In genomic region chr15:90205050-90205848, GRCh38 we compare ENCODE assay signal across 22 cellular contexts. TPM values are rescaled to one million over a fixed set of nuclear protein-coding genes. Genes with fewer than 3 reads are reported as not detected.
A peak's percentile ranks its signal among the peaks of the same experiment; 100 is the strongest.
DNase-seq lines count a peak whose midpoint lies in the region; ATAC-seq and TF ChIP-seq lines count a peak whose summit lies in the region.
"Had no signal": no experiment of that assay in that cellular context is flagged by ENCODE, and none has a peak within 500 bp of the region (broad histone marks: within the 10 kb centered on the region; RNA-seq: fewer than 3 reads in every experiment).

No MANE protein-coding gene starts in this region.

- no peak overlapping the region; a peak in 1 of 4 replicates for H3K27ac ChIP-seq in SK-N-SH (ENCODE audit: low read depth in 2 of 2, low read length in 1 of 2)
- peak overlapping the region; percentile 73 for H3K27ac ChIP-seq in OCI-LY1 (ENCODE audit: low read depth, low read length, poor library complexity, severe bottlenecking)
- H3K27ac ChIP-seq in esophagus squamous epithelium: peak overlapping the region in 3 of 4 donors; percentile 93 to 96 (median 96)
- H3K27ac ChIP-seq in smooth muscle cell (ENCODE audit: low read depth): no peak overlapping the region
- H3K27ac ChIP-seq: ascending aorta, suprapubic skin, VCaP had no signal

- H4K20me1 ChIP-seq in SK-N-SH (ENCODE audit: insufficient read depth): 0 out of 2 replicates have a peak, but pooled peaks cover 4% of the 10 kb centered on the region
- H4K20me1 ChIP-seq in OCI-LY1 (ENCODE audit: insufficient read depth, low read length): no peaks in the 10 kb centered on the region
- H4K20me1 ChIP-seq in smooth muscle cell (ENCODE audit: low read depth): peaks cover 69% of the 10 kb centered on the region

- H3K4me1 ChIP-seq in SK-N-SH (ENCODE audit: control insufficient read depth in 1 of 2, insufficient read depth in 2 of 2, low read depth in 1 of 2, low read length in 1 of 2): peaks cover 3 to 55% of the 10 kb centered on the region in 2 experiments; a peak in 3 of 4 replicates
- H3K4me1 ChIP-seq in OCI-LY1 (ENCODE audit: insufficient read depth, low read length, severe bottlenecking): peaks cover 68% of the 10 kb centered on the region
- peaks cover 43 to 95% (median 57%) of the 10 kb centered on the region in 3 donors for H3K4me1 ChIP-seq in esophagus squamous epithelium
- peaks cover 14% of the 10 kb centered on the region for H3K4me1 ChIP-seq in smooth muscle cell (ENCODE audit: low read depth)

- H3K27ac Mint-ChIP-seq in HFFc6: no peak overlapping the region
- H3K27ac Mint-ChIP-seq: activated CD4-positive, alpha-beta memory T cell treated with anti-CD3 and anti-CD28 coated beads for 36 hours; activated naive CD4-positive, alpha-beta T cell treated with anti-CD3 and anti-CD28 coated beads, Interleukin-2, amount 10 ng/mL, durations not matched to agents 7 days and 5 days had no signal

- no peak overlapping the region for H3K4me2 ChIP-seq in SK-N-SH
- peak overlapping the region; percentile 4; the same call in 1 of the 2 replicates for H3K4me2 ChIP-seq in OCI-LY1 (ENCODE audit: low read length)
- H3K4me2 ChIP-seq in smooth muscle cell: peak overlapping the region; percentile 17

- H3K27me3 Mint-ChIP-seq in HFFc6 (ENCODE audit: insufficient read depth): peaks cover 4% of the 10 kb centered on the region
- H3K27me3 Mint-ChIP-seq: activated CD4-positive, alpha-beta memory T cell treated with anti-CD3 and anti-CD28 coated beads for 36 hours had no signal

- H3K9me3 ChIP-seq in SK-N-SH (no peaks in the 10 kb centered on the region), OCI-LY1 (ENCODE audit: low read length) (no peaks in the 10 kb centered on the region), esophagus squamous epithelium (no peaks in the 10 kb centered on the region), smooth muscle cell (replicated peaks; ENCODE audit: low read depth) (no peaks in the 10 kb centered on the region)
- H3K9me3 ChIP-seq: ascending aorta, suprapubic skin, vagina had no signal

- no peak for TF ChIP-seq CTCF in SK-N-SH (IDR thresholded peaks at IDR 0.05)
- no peak for TF ChIP-seq CTCF in OCI-LY1 (IDR thresholded peaks at IDR 0.05; ENCODE audit: low read length)
- no peak for TF ChIP-seq CTCF in esophagus squamous epithelium (IDR thresholded peaks at IDR 0.05)
- no peak for TF ChIP-seq CTCF in smooth muscle cell (IDR thresholded peaks at IDR 0.05; ENCODE audit: borderline replicate concordance, insufficient read depth, poor library complexity, severe bottlenecking)
- TF ChIP-seq CTCF in HFFc6 (IDR thresholded peaks at IDR 0.05): no peak

- H3K9ac ChIP-seq in SK-N-SH (no peak overlapping the region), OCI-LY1 (ENCODE audit: low read length) (no peak overlapping the region; the same call in 1 of the 2 replicates), smooth muscle cell (ENCODE audit: low read depth) (no peak overlapping the region)

- no peaks in the 10 kb centered on the region for H3K27me3 ChIP-seq in SK-N-SH (ENCODE audit: insufficient read depth)
- no peaks in the 10 kb centered on the region for H3K27me3 ChIP-seq in OCI-LY1 (ENCODE audit: insufficient read depth, low read length)
- H3K27me3 ChIP-seq in esophagus squamous epithelium: no peaks in the 10 kb centered on the region
- H3K27me3 ChIP-seq in smooth muscle cell (ENCODE audit: low read depth): no peaks in the 10 kb centered on the region
- H3K27me3 ChIP-seq: ascending aorta, suprapubic skin, vagina had no signal

- H3K9me2 ChIP-seq in SK-N-SH: no peaks in the 10 kb centered on the region
- no peaks in the 10 kb centered on the region for H3K9me2 ChIP-seq in OCI-LY1 (ENCODE audit: low read depth, low read length)

- H3F3A ChIP-seq in SK-N-SH (replicated peaks; ENCODE audit: insufficient read depth) (peaks cover under 1% of the 10 kb centered on the region), OCI-LY1 (ENCODE audit: insufficient read depth, low read length) (no peaks in the 10 kb centered on the region), smooth muscle cell (ENCODE audit: low read depth) (peaks cover 14% of the 10 kb centered on the region)

- H3K4me3 ChIP-seq in SK-N-SH (ENCODE audit: low read depth in 2 of 2, low read length in 1 of 2) (no peak overlapping the region), OCI-LY1 (ENCODE audit: low read depth, low read length, poor library complexity, severe bottlenecking) (no peak overlapping the region), esophagus squamous epithelium (peak overlapping the region in 2 of 4 donors; percentile 72 to 74), smooth muscle cell (no peak overlapping the region)
- H3K4me3 ChIP-seq: ascending aorta, suprapubic skin, vagina had no signal

- H3K9me3 Mint-ChIP-seq in HFFc6: no peaks in the 10 kb centered on the region
- H3K9me3 Mint-ChIP-seq: activated CD4-positive, alpha-beta memory T cell treated with anti-CD3 and anti-CD28 coated beads for 36 hours; activated naive CD4-positive, alpha-beta T cell treated with anti-CD3 and anti-CD28 coated beads, Interleukin-2, amount 10 ng/mL, durations not matched to agents 7 days and 5 days had no signal

- no peak overlapping the region for H3K4me3 Mint-ChIP-seq in HFFc6
- H3K4me3 Mint-ChIP-seq: activated CD4-positive, alpha-beta memory T cell treated with anti-CD3 and anti-CD28 coated beads for 36 hours; activated naive CD4-positive, alpha-beta T cell treated with anti-CD3 and anti-CD28 coated beads, Interleukin-2, amount 10 ng/mL, durations not matched to agents 7 days and 5 days; CD14-positive monocyte had no signal

- WGBS in SK-N-SH (ENCODE audit: low lambda C conversion rate): 88% methylated on average over 6 of the region's 10 CpGs
- 33 to 53% methylated on average over 1 to 9 of the region's 10 CpGs for WGBS in esophagus squamous epithelium, 2 donors
- 84% methylated on average over 10 of the region's 10 CpGs for WGBS in smooth muscle cell (ENCODE audit: low lambda C conversion rate)

- H2AFZ ChIP-seq in SK-N-SH (ENCODE audit: low read depth) (no peak overlapping the region), OCI-LY1 (ENCODE audit: low read length) (no peak overlapping the region), smooth muscle cell (ENCODE audit: low read depth) (no peak overlapping the region)

- no peaks in the 10 kb centered on the region; the same call in 1 of the 2 replicates for H3K36me3 Mint-ChIP-seq in HFFc6 (ENCODE audit: low read depth)

- H3K4me1 Mint-ChIP-seq in HFFc6 (ENCODE audit: low read depth): peaks cover 6% of the 10 kb centered on the region

- TF ChIP-seq POLR2A in esophagus squamous epithelium (IDR thresholded peaks at IDR 0.05): no peak

- CTCF ChIA-PET in SK-N-SH (lab: Yijun Ruan, JAX): interaction anchor here (0.9 to 9.0 kb wide), 9 partner anchors 11 to 443 kb away, joined by 3 to 74 read pairs (median 4); partner anchors contain the start of genes AP3S2, CIB1 and GDPGP1

- DNase-seq in SK-N-SH: peak; percentile 9
- no peak for DNase-seq in esophagus squamous epithelium (lab: John Stamatoyannopoulos, UW)
- no peak for DNase-seq in smooth muscle cell (lab: John Stamatoyannopoulos, UW; ENCODE audit: unreplicated experiment)
- no peak for DNase-seq in SIG-M5 (lab: John Stamatoyannopoulos, UW)
- DNase-seq in NCI-H1694 (lab: John Stamatoyannopoulos, UW): no peak
- no peak for DNase-seq in HFFc6
- DNase-seq: activated CD4-positive, alpha-beta memory T cell treated with anti-CD3 and anti-CD28 coated beads for 36 hours; activated naive CD4-positive, alpha-beta T cell treated with anti-CD3 and anti-CD28 coated beads, Interleukin-2, amount 10 ng/mL, durations not matched to agents 7 days and 5 days; activated T-cell treated with anti-CD3 and anti-CD28 coated beads, Interleukin-2, amount 50 U/mL, for 1 hour; NCI-H1417 treated with DMSO at 0.1 percent for 48 hours; Right ventricle myocardium superior; T-helper 1 cell had no signal

- no peak for TF ChIP-seq RAD21 in SK-N-SH (IDR thresholded peaks at IDR 0.05; ENCODE audit: low read length)

- POLR2A ChIA-PET in SK-N-SH (lab: Yijun Ruan, JAX): interaction anchor here (1.1 to 1.5 kb wide), 2 partner anchors 10 to 13 kb away, joined by 3 to 7 read pairs; no protein-coding TSS in a partner anchor

- intact Hi-C loops in esophagus squamous epithelium (cut with DNase I): no loop called here

- no peak for ATAC-seq in SK-N-SH treated with all-trans-retinoic acid at 6 μM for 48 hours
- ATAC-seq: HepG2 had no signal

- H3K79me2 ChIP-seq in SK-N-SH (ENCODE audit: insufficient read depth): peaks cover 49% of the 10 kb centered on the region
- H3K79me2 ChIP-seq in OCI-LY1 (ENCODE audit: insufficient read depth, low read length): no peaks in the 10 kb centered on the region
- H3K79me2 ChIP-seq in smooth muscle cell (ENCODE audit: low read depth): peaks cover 74% of the 10 kb centered on the region

- H3K36me3 ChIP-seq in SK-N-SH (replicated peaks in 1 of 2; ENCODE audit: control insufficient read depth in 1 of 2, insufficient read depth in 2 of 2, low read length in 1 of 2) (peaks cover 3 to 11% of the 10 kb centered on the region in 2 experiments), OCI-LY1 (ENCODE audit: insufficient read depth, low read length) (peaks cover 12% of the 10 kb centered on the region; the same call in 1 of the 2 replicates), esophagus squamous epithelium (peaks cover 0 to 73% (median 12%) of the 10 kb centered on the region in 3 donors), smooth muscle cell (ENCODE audit: low read depth) (no peaks in the 10 kb centered on the region)
- H3K36me3 ChIP-seq: ascending aorta, vagina had no signal

- no peak for TF ChIP-seq EP300 in SK-N-SH (IDR thresholded peaks at IDR 0.05; ENCODE audit: borderline replicate concordance in 1 of 2, low read depth in 1 of 2, low read length in 1 of 2)

RNA-seq across cellular contexts. Expression of gene SEMA4B, which starts 4.1 kb away (rescaled TPM):
- polyA plus RNA-seq in SK-N-SH (2012; rRNA removed): 15.2 and 38.9 TPM in 2 replicates
- 16.4 and 18.3 TPM in 2 replicates for polyA plus RNA-seq in SK-N-SH (2012; cell fraction: cytosol; rRNA removed)
- 48.9 and 49.5 TPM in 2 replicates for polyA plus RNA-seq in SK-N-SH (2012; cell fraction: nucleus; rRNA removed)
- total RNA-seq in esophagus squamous epithelium: 100 to 1,000 TPM in 3 of 4 donors, 10 to 100 TPM in 1; 87.9 to 209 (median 136) TPM
- total RNA-seq in smooth muscle cell: 26.5 and 29.6 TPM in 2 replicates
- polyA plus RNA-seq in smooth muscle cell: 51.4 and 57.1 TPM in 2 replicates
- total RNA-seq in HFFc6 (2021; fragmentation: NEBNext Ultra II Directional; extraction: Animal tissue kit (Norgen Biotek cat#: 25700)): 1 to 10 TPM; 5.6 to 7.7 (median 7.2) TPM

RNA-seq across cellular contexts. Expression of gene CIB1, which starts 28.5 kb away (rescaled TPM):
- polyA plus RNA-seq in SK-N-SH (2012; rRNA removed) (74.7 and 87.9 TPM in 2 replicates), smooth muscle cell (110 and 132 TPM in 2 replicates)
- 52.7 and 60.3 TPM in 2 replicates for polyA plus RNA-seq in SK-N-SH (2012; cell fraction: cytosol; rRNA removed)
- 63.1 and 96.6 TPM in 2 replicates for polyA plus RNA-seq in SK-N-SH (2012; cell fraction: nucleus; rRNA removed)
- total RNA-seq in esophagus squamous epithelium (10 to 100 TPM; 44.2 to 58.9 (median 45.9) TPM), smooth muscle cell (33.9 and 37.3 TPM in 2 replicates)
- 10 to 100 TPM; 73.5 to 82.2 (median 76.9) TPM for total RNA-seq in HFFc6 (2021; fragmentation: NEBNext Ultra II Directional; extraction: Animal tissue kit (Norgen Biotek cat#: 25700))

RNA-seq across cellular contexts. Expression of gene GDPGP1, which starts 28.8 kb away (rescaled TPM):
- polyA plus RNA-seq in SK-N-SH (2012; rRNA removed) (2.2 and 2.4 TPM in 2 replicates), smooth muscle cell (0.21 and 1.2 TPM in 2 replicates)
- 0.93 and 2.1 TPM in 2 replicates for polyA plus RNA-seq in SK-N-SH (2012; cell fraction: cytosol; rRNA removed)
- 4.0 and 5.3 TPM in 2 replicates for polyA plus RNA-seq in SK-N-SH (2012; cell fraction: nucleus; rRNA removed)
- total RNA-seq in esophagus squamous epithelium (1 to 10 TPM; 4.7 to 8.4 (median 5.5) TPM), smooth muscle cell (0.09 and 0.40 TPM in 2 replicates)
- 1 to 10 TPM; 4.5 to 6.3 (median 5.2) TPM for total RNA-seq in HFFc6 (2021; fragmentation: NEBNext Ultra II Directional; extraction: Animal tissue kit (Norgen Biotek cat#: 25700))

RNA-seq across cellular contexts. Expression of gene TTLL13, which starts 44.1 kb away (rescaled TPM):
- polyA plus RNA-seq in SK-N-SH (2012; rRNA removed): 0.03 and 0.06 TPM in 2 replicates
- 0.01 TPM in 1 of 2 replicates, not detected in the other for polyA plus RNA-seq in SK-N-SH (2012; cell fraction: cytosol; rRNA removed)
- polyA plus RNA-seq in SK-N-SH (2012; cell fraction: nucleus; rRNA removed): 0.38 and 1.1 TPM in 2 replicates
- not detected for total RNA-seq in esophagus squamous epithelium
- 0.36 TPM in 1 of 2 replicates, not detected in the other for total RNA-seq in smooth muscle cell
- polyA plus RNA-seq in smooth muscle cell: 0.15 and 0.19 TPM in 2 replicates
- total RNA-seq in HFFc6 (2021; fragmentation: NEBNext Ultra II Directional; extraction: Animal tissue kit (Norgen Biotek cat#: 25700)): under 1 TPM in 2 of 6 experiments, not detected in 4; 0.07 to 0.14 TPM
- total RNA-seq: ascending aorta, chondrocyte, M059J, Right ventricle myocardium superior, vagina had no signal

Comparison
In these comparisons a context has a peak if more than half of its experiments do, and no peak if none do; other contexts are left out.
1. H3K27ac ChIP-seq: peak in OCI-LY1 (single experiment) and esophagus squamous epithelium (3 of 4); none in SK-N-SH (0 of 2) and smooth muscle cell (single experiment).